Comparison of ENCODE assay signal across 1 cellular context in genomic region chr6:11232968-11233626, GRCh38.
TF ChIP-seq lines count a peak whose summit lies in the region.

No MANE protein-coding gene starts in this region.

TF ChIP-seq in GM12878, 131 proteins besides CTCF, POLR2A, EP300 and RAD21 (continued from another document):
- no peak for TF ChIP-seq RB1 (IDR thresholded peaks at IDR 0.05; ENCODE audit: borderline replicate concordance)
- peak; percentile 14 for TF ChIP-seq E2F8 (IDR thresholded peaks at IDR 0.05; ENCODE audit: low read depth, partially characterized antibody)
- TF ChIP-seq POU2F2 (IDR thresholded peaks at IDR 0.05; ENCODE audit: borderline replicate concordance, low read depth, low read length), result no peak
- 0 out of 2 replicates have a peak, but pooled peaks have one; percentile 2 for TF ChIP-seq TCF7 (IDR thresholded peaks at IDR 0.05; ENCODE audit: borderline replicate concordance)
- TF ChIP-seq MLLT1 (IDR thresholded peaks at IDR 0.05), result peak; percentile 72; the same call in 1 of the 2 replicates
- no peak for TF ChIP-seq SUPT20H (IDR thresholded peaks at IDR 0.05; ENCODE audit: borderline replicate concordance, control insufficient read depth, low read depth, low read length)
- TF ChIP-seq SREBF2 (IDR thresholded peaks at IDR 0.05; ENCODE audit: low read length), result no peak
- no peak for TF ChIP-seq SPI1 (IDR thresholded peaks at IDR 0.05; ENCODE audit: borderline replicate concordance, insufficient read depth, low read depth, low read length)
- TF ChIP-seq BACH1 (IDR thresholded peaks at IDR 0.05; ENCODE audit: borderline replicate concordance), result no peak
- no peak for TF ChIP-seq JUND (IDR thresholded peaks at IDR 0.05; ENCODE audit: low read depth, low read length)
- TF ChIP-seq DPF2 (IDR thresholded peaks at IDR 0.05), result no peak
- no peak for TF ChIP-seq STAT1 (conservative IDR thresholded peaks at IDR 0.05)
- TF ChIP-seq E4F1 (IDR thresholded peaks at IDR 0.05; ENCODE audit: borderline replicate concordance, partially characterized antibody), result no peak
- TF ChIP-seq YY1 (IDR thresholded peaks at IDR 0.05; ENCODE audit: low read depth, low read length), result no peak
- TF ChIP-seq CBX5 (IDR thresholded peaks at IDR 0.05; ENCODE audit: low read depth), result no peak
- TF ChIP-seq PAX5 (IDR thresholded peaks at IDR 0.05; ENCODE audit: borderline replicate concordance, low read depth, low read length), result no peak
- no peak for TF ChIP-seq SP1 (IDR thresholded peaks at IDR 0.05; ENCODE audit: low read depth, low read length)
- TF ChIP-seq TCF12 (IDR thresholded peaks at IDR 0.05; ENCODE audit: low read depth, low read length), result no peak
- TF ChIP-seq CUX1 (IDR thresholded peaks at IDR 0.05; ENCODE audit: insufficient replicate concordance, low read depth, low read length), result no peak
- no peak for TF ChIP-seq WRNIP1 (IDR thresholded peaks at IDR 0.05; ENCODE audit: borderline replicate concordance, low read depth, low read length)
- no peak for TF ChIP-seq FOS (IDR thresholded peaks at IDR 0.05; ENCODE audit: borderline replicate concordance, extremely low read depth, insufficient read length)
- no peak for TF ChIP-seq HSF1 (IDR thresholded peaks at IDR 0.05; ENCODE audit: low read depth, low read length)
- TF ChIP-seq NKRF (conservative IDR thresholded peaks at IDR 0.05), result 0 out of 2 replicates have a peak, but pooled peaks have one; percentile 33
- TF ChIP-seq SIN3A (IDR thresholded peaks at IDR 0.05; ENCODE audit: low read depth, low read length), result no peak
- TF ChIP-seq BCLAF1 (IDR thresholded peaks at IDR 0.05), result no peak
- no peak for TF ChIP-seq MXI1 (IDR thresholded peaks at IDR 0.05; ENCODE audit: low read depth, low read length)
- no peak for TF ChIP-seq REST (IDR thresholded peaks at IDR 0.05; ENCODE audit: low read depth, low read length)
TF ChIP-seq in GM12878: peak in this region for 6.
